9 cellular contexts compared by ENCODE assay signal in the genomic region with DNA sequence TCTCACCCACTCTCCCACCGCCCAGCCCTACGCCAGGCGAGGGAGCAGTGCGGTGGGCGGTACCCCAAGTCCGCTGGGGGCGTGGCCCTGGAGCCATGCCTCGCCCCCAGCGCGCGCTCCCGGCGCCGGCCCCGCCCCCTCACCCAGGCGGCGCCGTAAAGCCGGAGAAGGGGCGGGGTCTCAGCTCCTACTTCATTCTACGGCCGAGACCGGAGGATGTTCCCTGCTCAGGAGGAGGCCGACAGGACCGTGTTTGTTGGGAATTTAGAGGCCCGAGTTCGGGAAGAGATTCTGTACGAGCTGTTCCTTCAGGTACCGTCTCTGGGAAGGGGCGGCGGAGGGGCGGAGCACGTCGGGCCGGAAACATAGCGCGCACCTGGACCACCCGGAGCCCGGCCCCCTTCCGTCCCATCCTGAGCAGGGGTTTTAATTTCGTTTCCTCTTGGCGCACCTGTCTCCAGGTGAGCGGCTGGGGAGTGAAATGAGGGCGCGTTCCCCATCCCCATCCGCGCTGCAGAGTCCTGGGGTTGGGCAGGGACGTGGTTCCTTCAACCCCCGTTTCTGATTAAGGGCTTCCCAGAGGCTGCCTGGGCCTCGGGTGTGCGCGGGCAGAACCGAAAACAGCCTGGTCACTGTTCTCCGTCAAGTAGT. TPM values are rescaled to one million over a fixed set of nuclear protein-coding genes. Genes with fewer than 3 reads are reported as not detected.
DNase-seq lines count a peak whose midpoint lies in the region; ATAC-seq and TF ChIP-seq lines count a peak whose summit lies in the region.
"Had no signal": no experiment of that assay in that cellular context is flagged by ENCODE, and none has a peak within 500 bp of the region (broad histone marks: within the 10 kb centered on the region; RNA-seq: fewer than 3 reads in every experiment).

A gene with protein sequence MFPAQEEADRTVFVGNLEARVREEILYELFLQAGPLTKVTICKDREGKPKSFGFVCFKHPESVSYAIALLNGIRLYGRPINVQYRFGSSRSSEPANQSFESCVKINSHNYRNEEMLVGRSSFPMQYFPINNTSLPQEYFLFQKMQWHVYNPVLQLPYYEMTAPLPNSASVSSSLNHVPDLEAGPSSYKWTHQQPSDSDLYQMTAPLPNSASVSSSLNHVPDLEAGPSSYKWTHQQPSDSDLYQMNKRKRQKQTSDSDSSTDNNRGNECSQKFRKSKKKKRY (plus strand): TSS at position 187 of the 651 bp plus-strand sequence. CDS start 30 bp downstream, at position 217.

- peak; percentile 94 for ATAC-seq in GM21825 (IDR thresholded peaks at IDR 0.05; ENCODE audit: unreplicated experiment)

- H3K36me3 ChIP-seq in DOHH2 (ENCODE audit: control insufficient read depth, low read length) (no peaks in the 10 kb centered on the region), sigmoid colon (no peaks in the 10 kb centered on the region)

- H4K20me1 ChIP-seq in DOHH2 (ENCODE audit: control insufficient read depth, insufficient read depth, low read depth, low read length) = no peaks in the 10 kb centered on the region

- TF ChIP-seq CTCF in DOHH2 (IDR thresholded peaks at IDR 0.05; ENCODE audit: low read depth, low read length, poor library complexity, severe bottlenecking) (no peak), sigmoid colon (IDR thresholded peaks at IDR 0.05) (no peak)

- peak within 1 kb of the TSS; percentile 28 for H3K4me2 ChIP-seq in DOHH2 (ENCODE audit: low read length)

- H3K4me3 ChIP-seq in DOHH2 (ENCODE audit: low read length) = peak within 1 kb of the TSS; percentile 35
- peak within 1 kb of the TSS; percentile 57 to 70 (median 62) for H3K4me3 ChIP-seq in sigmoid colon

- no peaks in the 10 kb centered on the region for H3K79me2 ChIP-seq in DOHH2 (ENCODE audit: control insufficient read depth, low read length)

- WGBS in sigmoid colon, 2 donors = 1% methylated on average over 54 of the region's 54 CpGs

- TF ChIP-seq EP300 in sigmoid colon (IDR thresholded peaks at IDR 0.05) = no peak

- intact Hi-C loops in sigmoid colon (cut with DNase I) = no loop called here

- TF ChIP-seq POLR2A in sigmoid colon (IDR thresholded peaks at IDR 0.05) = no peak

- DNase-seq in LoVo (ENCODE audit: low spot score) (peak; percentile 75), T-helper 22 cell (ENCODE audit: low read depth) (peak; percentile 20), astrocyte of the hippocampus (ENCODE audit: low read depth, low spot score) (peak; percentile 78), iPS DF 4.7 (ENCODE audit: extremely low read depth, low spot score) (peak; percentile 28), sigmoid colon (peak; percentile 79)
- no peak for DNase-seq in NK-92 treated with Interleukin-12 subunit alpha and Interleukin-12 subunit beta, amount 100 ng/mL, for 24 hours (lab: John Stamatoyannopoulos, UW)

- no peaks in the 10 kb centered on the region for H3F3A ChIP-seq in DOHH2 (ENCODE audit: control insufficient read depth, insufficient read depth)

- H3K9me3 ChIP-seq in DOHH2 (ENCODE audit: control insufficient read depth, insufficient read depth, low read length) = no peaks in the 10 kb centered on the region
- H3K9me3 ChIP-seq in sigmoid colon = no peaks in the 10 kb centered on the region

- no peak within 1 kb of the TSS for H3K27ac ChIP-seq in DOHH2 (ENCODE audit: low read depth, low read length)
- H3K27ac ChIP-seq in sigmoid colon = peak within 1 kb of the TSS in 2 of 4 donors; percentile 33 to 38

- H3K4me1 ChIP-seq in DOHH2 (ENCODE audit: control insufficient read depth, low read length) (no peaks in the 10 kb centered on the region), sigmoid colon (peaks cover 0 to 11% (median 5%) of the 10 kb centered on the region in 4 donors)

- no peaks in the 10 kb centered on the region for H3K27me3 ChIP-seq in DOHH2 (ENCODE audit: control insufficient read depth, low read length)
- H3K27me3 ChIP-seq in sigmoid colon = no peaks in the 10 kb centered on the region

- H3K9me2 ChIP-seq in DOHH2 (replicated peaks; ENCODE audit: control insufficient read depth, low read length) = no peaks in the 10 kb centered on the region

RNA-seq across cellular contexts. Expression of the gene that starts here (rescaled TPM):
- total RNA-seq in sigmoid colon = 1 to 10 TPM in 3 of 4 donors, under 1 TPM in 1; 0.28 to 4.3 (median 2.2) TPM
- polyA plus RNA-seq in sigmoid colon = 1 to 10 TPM in 1 of 3 donors, under 1 TPM in 1, not detected in 1; 0.60 to 1.0 TPM
- total RNA-seq: pulmonary artery endothelial cell had no signal
